ENCODE assay signal across 17 cellular contexts in the genomic region with DNA sequence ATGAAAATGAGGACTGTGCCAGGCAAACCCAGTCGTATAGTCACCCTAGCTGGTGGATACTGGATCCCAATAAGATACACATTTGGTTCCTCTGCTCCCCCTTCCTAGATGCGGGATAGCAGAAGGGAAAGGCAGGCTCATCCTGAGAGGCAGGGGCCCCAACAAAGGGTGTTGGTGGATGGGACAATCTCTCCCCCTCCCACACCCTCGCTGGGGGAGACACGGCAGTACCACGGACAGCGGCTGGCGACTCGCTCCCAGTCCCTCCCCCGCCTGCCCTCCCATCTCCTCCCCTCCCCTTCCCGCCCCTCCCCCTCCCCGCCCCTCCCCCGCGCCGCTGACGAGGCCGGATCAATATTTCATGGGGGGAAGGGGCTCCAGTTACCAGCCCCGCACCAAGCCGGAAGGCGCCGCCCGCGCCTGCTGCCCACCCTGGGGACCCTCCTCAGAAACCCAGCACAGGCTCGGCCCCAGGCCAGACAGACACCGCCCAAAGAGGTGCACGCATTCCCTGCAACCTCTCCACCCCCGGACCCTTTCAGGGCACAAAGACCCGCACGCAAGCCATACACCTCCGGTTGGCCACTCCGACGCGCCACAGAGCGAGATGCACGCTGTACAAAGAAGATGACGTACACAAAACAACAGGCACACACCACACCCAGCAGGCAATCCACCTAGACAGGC. TPM values are rescaled to one million over a fixed set of nuclear protein-coding genes. Genes with fewer than 3 reads are reported as not detected.
A peak's percentile ranks its signal among the peaks of the same experiment; 100 is the strongest.
DNase-seq lines count a peak whose midpoint lies in the region; ATAC-seq, FAIRE-seq and TF ChIP-seq lines count a peak whose summit lies in the region.
"Had no signal": no experiment of that assay in that cellular context is flagged by ENCODE, and none has a peak within 500 bp of the region (broad histone marks: within the 10 kb centered on the region; RNA-seq: fewer than 3 reads in every experiment).

No MANE protein-coding gene starts in this region.

- H3K9ac ChIP-seq in HUES64 (ENCODE audit: low read depth, low read length) (peak overlapping the region; percentile 76), GM12878 (ENCODE audit: control insufficient read depth, insufficient read depth, low read length) (no peak overlapping the region), colonic mucosa (ENCODE audit: low read depth in 2 of 2, low read length in 2 of 2) (no peak overlapping the region)

- ATAC-seq in A549 (no peak), GM12878 (no peak), GM21367 (IDR thresholded peaks at IDR 0.05; ENCODE audit: unreplicated experiment) (no peak), HG03175 (IDR thresholded peaks at IDR 0.05; ENCODE audit: unreplicated experiment) (no peak)
- ATAC-seq: stimulated activated effector memory CD8-positive, alpha-beta T cell treated with anti-CD3 and anti-CD28 coated beads, Interleukin-12 subunit alpha, Interleukin-12 subunit beta, amount 100 ng/mL, for 72 hours had no signal

- SMC1A ChIA-PET in GM12878 (lab: Charles Lee; ENCODE audit: uncharacterized antibody, unreplicated experiment): interaction anchor here (0.5 to 1.2 kb wide), 2 partner anchors 9 to 18 kb away, joined by 3 read pairs; no protein-coding TSS in a partner anchor

- TF ChIP-seq RAD21 in A549 (conservative IDR thresholded peaks at IDR 0.05 in 1 of 2, IDR thresholded peaks at IDR 0.05 in 1 of 2): no peak
- TF ChIP-seq RAD21 in GM12878 (IDR thresholded peaks at IDR 0.05; ENCODE audit: insufficient read depth, low read depth, low read length): no peak

- H3K27me3 ChIP-seq in HUES64 (ENCODE audit: insufficient read depth, low read length) (no peaks in the 10 kb centered on the region), GM12878 (replicated peaks in 1 of 2; ENCODE audit: control insufficient read depth in 2 of 2, insufficient read depth in 2 of 2, low read length in 1 of 2) (no peaks in the 10 kb centered on the region), colonic mucosa (no peaks in the 10 kb centered on the region)
- H3K27me3 ChIP-seq: esophagus squamous epithelium had no signal

- no peaks in the 10 kb centered on the region for H3K79me2 ChIP-seq in GM12878 (ENCODE audit: control insufficient read depth, insufficient read depth, low read length)

- no peak for FAIRE-seq in A549 (lab: Jason Lieb, UNC)
- FAIRE-seq in GM12878 (lab: Jason Lieb, UNC): no peak
- no peak for FAIRE-seq in H54 (lab: Jason Lieb, UNC)
- FAIRE-seq: D721Med, TTC549 had no signal

- CTCF ChIA-PET in A549 (lab: Yijun Ruan, JAX): no interaction called here
- CTCF ChIA-PET in GM12878 (lab: Yijun Ruan, JAX): interaction anchor here (0.7 to 0.8 kb wide), 2 partner anchors 24 to 25 kb away, joined by 3 read pairs; no protein-coding TSS in a partner anchor

- DNase-seq in A549 (ENCODE audit: low read depth in 1 of 2, low spot score in 1 of 2): no peak
- DNase-seq in GM12878 (ENCODE audit: low read depth, low spot score): no peak
- peak; percentile 91 for DNase-seq in iPS-NIHi7 (ENCODE audit: extremely low spot score)
- no peak for DNase-seq in colonic mucosa
- no peak for DNase-seq in H54 (ENCODE audit: insufficient read length, low spot score)
- DNase-seq: activated CD8-positive, alpha-beta memory T cell treated with anti-CD3 and anti-CD28 coated beads for 24 hours; activated naive CD4-positive, alpha-beta T cell treated with anti-CD3 and anti-CD28 coated beads for 36 hours; esophagus squamous epithelium; NCI-H524; Right ventricle myocardium superior; stimulated activated CD4-positive, alpha-beta T cell treated with anti-CD3 and anti-CD28 coated beads, Interleukin-2, amount 100 ng/mL, for 48 hours had no signal

- intact Hi-C loops in GM12878 (cut with micrococcal nuclease; ENCODE audit: unreplicated experiment): no loop called here
- intact Hi-C loops in colonic mucosa (cut with DNase I): no loop called here

- H3K36me3 ChIP-seq in HUES64 (ENCODE audit: insufficient read depth, low read length) (no peaks in the 10 kb centered on the region), GM12878 (ENCODE audit: control insufficient read depth in 2 of 2, insufficient read depth in 2 of 2, low read length in 1 of 2) (no peaks in the 10 kb centered on the region), colonic mucosa (no peaks in the 10 kb centered on the region)
- H3K36me3 ChIP-seq: esophagus squamous epithelium had no signal

- H3K4me2 ChIP-seq in A549 (no peak overlapping the region), GM12878 (ENCODE audit: control insufficient read depth, insufficient read depth) (no peak overlapping the region)

- H3K4me1 ChIP-seq in A549 (no peaks in the 10 kb centered on the region), HUES64 (ENCODE audit: insufficient read depth, low read length) (peaks cover 20% of the 10 kb centered on the region), GM12878 (ENCODE audit: control insufficient read depth, insufficient read depth, low read length) (no peaks in the 10 kb centered on the region), colonic mucosa (no peaks in the 10 kb centered on the region)

- no peak overlapping the region for H3K4me3 ChIP-seq in A549
- peak overlapping the region; percentile 56 for H3K4me3 ChIP-seq in HUES64 (ENCODE audit: low read length)
- no peak overlapping the region for H3K4me3 ChIP-seq in GM12878
- H3K4me3 ChIP-seq in colonic mucosa: no peak overlapping the region
- H3K4me3 ChIP-seq: esophagus squamous epithelium had no signal

- no peak for TF ChIP-seq CTCF in A549 (IDR thresholded peaks at IDR 0.05)
- TF ChIP-seq CTCF in GM12878 (IDR thresholded peaks at IDR 0.05 in 2 of 3, conservative IDR thresholded peaks at IDR 0.05 in 1 of 3; ENCODE audit: control insufficient read depth in 2 of 3, extremely low read depth in 1 of 3, insufficient read depth in 1 of 3, low read depth in 3 of 3, low read length in 3 of 3): no peak
- TF ChIP-seq CTCF in colonic mucosa (IDR thresholded peaks at IDR 0.05): no peak

- H3K27ac ChIP-seq in A549: no peak overlapping the region
- no peak overlapping the region for H3K27ac ChIP-seq in HUES64 (ENCODE audit: low read depth, low read length)
- H3K27ac ChIP-seq in GM12878 (ENCODE audit: control insufficient read depth, insufficient read depth): no peak overlapping the region
- no peak overlapping the region for H3K27ac ChIP-seq in colonic mucosa
- H3K27ac ChIP-seq: esophagus squamous epithelium had no signal

- POLR2A ChIA-PET in A549 (lab: Yijun Ruan, JAX): no interaction called here
- POLR2A ChIA-PET in GM12878 (lab: Charles Lee): interaction anchor here (0.5 kb wide), 1 partner anchor 76 kb away, joined by 11 read pairs; no protein-coding TSS in a partner anchor

- no peak overlapping the region for H2AFZ ChIP-seq in GM12878 (ENCODE audit: control insufficient read depth, low read depth, low read length)

- RAD21 ChIA-PET in GM12878 (lab: Charles Lee; ENCODE audit: unreplicated experiment): no interaction called here

- H3K9me3 ChIP-seq in A549 (no peaks in the 10 kb centered on the region), HUES64 (ENCODE audit: insufficient read depth, low read depth, low read length) (no peaks in the 10 kb centered on the region), GM12878 (replicated peaks; ENCODE audit: control insufficient read depth, insufficient read depth, low read length) (no peaks in the 10 kb centered on the region), colonic mucosa (no peaks in the 10 kb centered on the region)
- H3K9me3 ChIP-seq: esophagus squamous epithelium had no signal

- no peak for TF ChIP-seq EP300 in A549 (IDR thresholded peaks at IDR 0.05)
- no peak for TF ChIP-seq EP300 in GM12878 (IDR thresholded peaks at IDR 0.05; ENCODE audit: borderline replicate concordance in 1 of 2, control insufficient read depth in 1 of 2, low read depth in 2 of 2, low read length in 2 of 2)

- TF ChIP-seq POLR2A in A549 (IDR thresholded peaks at IDR 0.05; ENCODE audit: low read length) (no peak), GM12878 (IDR thresholded peaks at IDR 0.05; ENCODE audit: low read depth, low read length) (no peak), H54 (IDR thresholded peaks at IDR 0.05; ENCODE audit: low read depth, low read length) (no peak)

- in situ Hi-C loops in GM12878 (cut with MboI): no loop called here

- WGBS in A549 (ENCODE audit: missing lambda C conversion rate): 81% methylated on average over 17 of the region's 35 CpGs
- 6% methylated on average over 22 of the region's 35 CpGs for WGBS in HUES64
- 61% methylated on average over 24 of the region's 35 CpGs for whole genome bisulfite sequencing in GM12878 (ENCODE audit: insufficient coverage, insufficient replicate concordance, low lambda C conversion rate, missing lambda C conversion rate)

- H4K20me1 ChIP-seq in GM12878 (ENCODE audit: control insufficient read depth, insufficient read depth): no peaks in the 10 kb centered on the region

- BruUV-seq in GM12878 (replicated peaks; lab: Mats Ljungman, UMichigan): no TSS peak

RNA-seq across cellular contexts. Expression of gene RIMS3, which starts 11.5 kb away (rescaled TPM):
- polyA plus RNA-seq in A549 (2011; rRNA removed) (1.9 and 2.4 TPM in 2 replicates), A549 (2017; fragmentation: RNase III; extraction: RNeasy Plus Mini Kit Qiagen cat#74134 plus additional on column Dnase treatment) (1.3 to 1.6 TPM (median 1.5 TPM) in 3 replicates), GM12878 (2011; rRNA removed) (3.9 and 4.7 TPM in 2 replicates), GM12878 (2014; fragmentation: Illumina TruSeq; extraction: Trizol) (0.43 and 0.59 TPM in 2 replicates), GM12878 (2014; fragmentation: Nextera tagmentation; extraction: Ambion mirVana) (under 1 TPM; 0.02 to 0.09 TPM), GM12878 (2014; rRNA removed) (0.31 and 0.52 TPM in 2 replicates), GM12878 (2016; fragmentation: Nextera tagmentation; extraction: Ambion mirVana) (1 to 10 TPM in 1 of 2 experiments, under 1 TPM in 1; 0.29 to 1.0 TPM)
- polyA plus RNA-seq in A549 (2012; cell fraction: cytosol; rRNA removed): 0.95 and 1.3 TPM in 2 replicates
- polyA plus RNA-seq in A549 (2012; cell fraction: nucleus; rRNA removed): 1.4 and 1.8 TPM in 2 replicates
- polyA minus RNA-seq in A549 (2011; rRNA and poly(A)+ RNA removed): 3.6 and 4.9 TPM in 2 replicates
- polyA plus RNA-seq in HUES64 (2013, experiment 1 of 2): 7.3 TPM
- polyA plus RNA-seq in HUES64 (2013, experiment 2 of 2): 11.2 TPM
- total RNA-seq in GM12878 (2013; cell fraction: nucleolus; rRNA removed): 0.34 and 0.46 TPM in 2 replicates
- total RNA-seq in GM12878 (2014; rRNA removed) (0.45 and 0.49 TPM in 2 replicates), GM12878 (2014; rRNA removed; fragmentation: Illumina TruSeq; extraction: Trizol) (0.32 and 0.36 TPM in 2 replicates), GM12878 (2021) (0.74 and 0.93 TPM in 2 replicates), colonic mucosa (1 to 10 TPM; 7.0 to 9.5 TPM)
- polyA plus RNA-seq in GM12878 (2011; ENCODE audit: low read depth): 0.09 TPM
- polyA plus RNA-seq in GM12878 (2011; cell fraction: cytosol; rRNA removed): 4.1 and 4.9 TPM in 2 replicates
- polyA plus RNA-seq in GM12878 (2011; cell fraction: nucleus; rRNA removed): 18.5 and 21.9 TPM in 2 replicates
- polyA plus RNA-seq in GM12878 (2012): 0.14 and 0.17 TPM in 2 replicates
- 6.5 and 8.8 TPM in 2 replicates for polyA minus RNA-seq in GM12878 (2011; rRNA and poly(A)+ RNA removed)
- 2.8 and 3.2 TPM in 2 replicates for polyA minus RNA-seq in GM12878 (2011; cell fraction: cytosol; rRNA and poly(A)+ RNA removed)
- 1.9 and 2.5 TPM in 2 replicates for polyA minus RNA-seq in GM12878 (2011; cell fraction: nucleus; rRNA and poly(A)+ RNA removed)

RNA-seq across cellular contexts. Expression of gene NFYC, which starts 37.5 kb away (rescaled TPM):
- polyA plus RNA-seq in A549 (2011; rRNA removed) (37.8 and 43.4 TPM in 2 replicates), A549 (2017; fragmentation: RNase III; extraction: RNeasy Plus Mini Kit Qiagen cat#74134 plus additional on column Dnase treatment) (35.0 to 35.2 TPM (median 35.1 TPM) in 3 replicates), GM12878 (2011; rRNA removed) (57.7 and 84.2 TPM in 2 replicates), GM12878 (2014; fragmentation: Illumina TruSeq; extraction: Trizol) (52.5 and 69.7 TPM in 2 replicates), GM12878 (2014; fragmentation: Nextera tagmentation; extraction: Ambion mirVana) (1 to 10 TPM; 4.3 to 6.9 TPM), GM12878 (2014; rRNA removed) (64.2 and 78.5 TPM in 2 replicates), GM12878 (2016; fragmentation: Nextera tagmentation; extraction: Ambion mirVana) (10 to 100 TPM; 64.1 to 70.1 TPM)
- 72.7 and 88.4 TPM in 2 replicates for polyA plus RNA-seq in A549 (2012; cell fraction: cytosol; rRNA removed)
- polyA plus RNA-seq in A549 (2012; cell fraction: nucleus; rRNA removed): 74.1 and 115 TPM in 2 replicates
- polyA minus RNA-seq in A549 (2011; rRNA and poly(A)+ RNA removed): 70.6 and 97.8 TPM in 2 replicates
- 44.5 TPM for polyA plus RNA-seq in HUES64 (2013, experiment 1 of 2)
- polyA plus RNA-seq in HUES64 (2013, experiment 2 of 2): 43.1 TPM
- total RNA-seq in GM12878 (2013; cell fraction: nucleolus; rRNA removed): 74.6 and 83.3 TPM in 2 replicates
- total RNA-seq in GM12878 (2014; rRNA removed) (43.1 and 49.0 TPM in 2 replicates), GM12878 (2014; rRNA removed; fragmentation: Illumina TruSeq; extraction: Trizol) (24.2 and 26.0 TPM in 2 replicates), GM12878 (2021) (55.0 and 66.6 TPM in 2 replicates), colonic mucosa (10 to 100 TPM; 46.9 to 62.2 TPM)
- polyA plus RNA-seq in GM12878 (2011; ENCODE audit: low read depth): 26.9 TPM
- 88.5 and 135 TPM in 2 replicates for polyA plus RNA-seq in GM12878 (2011; cell fraction: cytosol; rRNA removed)
- 125 and 128 TPM in 2 replicates for polyA plus RNA-seq in GM12878 (2011; cell fraction: nucleus; rRNA removed)
- polyA plus RNA-seq in GM12878 (2012): 39.3 and 46.7 TPM in 2 replicates
- 119 and 120 TPM in 2 replicates for polyA minus RNA-seq in GM12878 (2011; rRNA and poly(A)+ RNA removed)
- 33.4 and 50.1 TPM in 2 replicates for polyA minus RNA-seq in GM12878 (2011; cell fraction: cytosol; rRNA and poly(A)+ RNA removed)
- polyA minus RNA-seq in GM12878 (2011; cell fraction: nucleus; rRNA and poly(A)+ RNA removed): 59.2 and 107 TPM in 2 replicates

Comparison
In these comparisons a context has a peak if more than half of its experiments do, and no peak if none do; other contexts are left out.
1. RNA of gene RIMS3, which starts 11.5 kb away (total RNA-seq): 7.0 to 9.5 TPM in colonic mucosa; 0.32 to 0.93 TPM in GM12878; every median in the first group is over 4 times any median in the second.
2. Of the 24 proteins assayed by ChIP-seq in both GM12878 and A549: peak only in GM12878: none; only in A549: none; in both: REST; in neither: 23.